ENCODE assay signal across 32 cellular contexts in the genomic region with DNA sequence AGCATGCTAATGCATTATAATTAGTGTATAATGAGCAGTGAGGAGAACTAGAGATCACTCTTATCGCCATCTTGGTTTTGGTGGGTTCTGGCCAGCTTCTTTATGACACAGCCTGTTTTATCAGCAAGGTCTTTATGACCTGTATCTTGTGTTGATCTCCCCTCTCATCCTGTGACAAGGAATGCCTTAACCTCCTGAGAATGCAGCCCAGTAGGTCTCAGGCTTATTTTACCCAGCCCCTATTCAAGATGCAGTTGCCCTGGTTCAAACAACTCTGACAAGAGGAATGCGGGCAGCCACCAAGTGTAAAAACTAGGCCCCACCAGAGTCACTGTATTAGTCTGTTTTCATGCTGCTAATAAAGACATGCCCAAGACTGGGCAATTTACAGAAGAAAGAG.
"Had no signal": no experiment of that assay in that cellular context is flagged by ENCODE, and none has a peak within 500 bp of the region (broad histone marks: within the 10 kb centered on the region; RNA-seq: fewer than 3 reads in every experiment).

No MANE protein-coding gene starts in this region.

- H3K4me3 Mint-ChIP-seq: activated CD4-positive, alpha-beta memory T cell treated with anti-CD3 and anti-CD28 coated beads for 36 hours; activated CD4-positive, alpha-beta T cell treated with anti-CD3 and anti-CD28 coated beads for 36 hours; activated CD4-positive, alpha-beta T cell treated with anti-CD3 and anti-CD28 coated beads, Interleukin-2, amount 10 ng/mL, durations not matched to agents 24 days and 14 days; activated CD8-positive, alpha-beta memory T cell treated with anti-CD3 and anti-CD28 coated beads, Interleukin-2, amount 10 ng/mL, durations not matched to agents 7 days and 5 days; activated CD8-positive, alpha-beta T cell treated with anti-CD3 and anti-CD28 coated beads, Interleukin-2, amount 10 ng/mL, durations not matched to agents 7 days and 5 days; activated naive CD4-positive, alpha-beta T cell treated with anti-CD3 and anti-CD28 coated beads for 36 hours; activated naive CD4-positive, alpha-beta T cell treated with anti-CD3 and anti-CD28 coated beads, Interleukin-2, amount 50 U/mL, for 24 hours; activated naive CD8-positive, alpha-beta T cell treated with anti-CD3 and anti-CD28 coated beads for 36 hours; activated naive CD8-positive, alpha-beta T cell treated with anti-CD3 and anti-CD28 coated beads, Interleukin-2, amount 50 U/mL, for 24 hours; activated T-helper 1 cell treated with anti-CD3 and anti-CD28 coated beads, Interleukin-12 subunit alpha, Interleukin-12 subunit beta, Interleukin-2, Interleukin-4 antibody, amounts not matched to agents 30 ng/mL and 10 ng/mL and 1 ng/mL, durations not matched to agents 14 hours and 24 hours and 36 hours; dendritic cell treated with granulocyte-macrophage colony-stimulating factor and Interleukin-4, amounts not matched to agents 40 ng/mL and 50 ng/mL, for 4 days had no signal

- H3K27me3 Mint-ChIP-seq: activated CD4-positive, alpha-beta memory T cell treated with anti-CD3 and anti-CD28 coated beads for 36 hours; activated CD4-positive, alpha-beta T cell treated with anti-CD3 and anti-CD28 coated beads for 36 hours; activated CD4-positive, alpha-beta T cell treated with anti-CD3 and anti-CD28 coated beads, Interleukin-2, amount 10 ng/mL, durations not matched to agents 24 days and 14 days; activated CD8-positive, alpha-beta memory T cell treated with anti-CD3 and anti-CD28 coated beads, Interleukin-2, amount 10 ng/mL, durations not matched to agents 7 days and 5 days; activated naive CD4-positive, alpha-beta T cell treated with anti-CD3 and anti-CD28 coated beads, Interleukin-2, amount 50 U/mL, for 24 hours; activated naive CD8-positive, alpha-beta T cell treated with anti-CD3 and anti-CD28 coated beads for 36 hours; activated naive CD8-positive, alpha-beta T cell treated with anti-CD3 and anti-CD28 coated beads, Interleukin-2, amount 50 U/mL, for 24 hours; dendritic cell treated with granulocyte-macrophage colony-stimulating factor and Interleukin-4, amounts not matched to agents 40 ng/mL and 50 ng/mL, for 4 days had no signal

- H3K4me1 ChIP-seq: adrenal gland, body of pancreas, esophagus muscularis mucosa, foreskin keratinocyte, gastrocnemius medialis had no signal

- H3K36me3 ChIP-seq: adrenal gland, esophagus muscularis mucosa, gastrocnemius medialis had no signal

- H3K27ac ChIP-seq: adrenal gland, body of pancreas, coronary artery, dorsolateral prefrontal cortex, esophagus muscularis mucosa, foreskin keratinocyte, gastrocnemius medialis had no signal

- H3K4me1 Mint-ChIP-seq: activated CD4-positive, alpha-beta T cell treated with anti-CD3 and anti-CD28 coated beads for 36 hours; activated CD4-positive, alpha-beta T cell treated with anti-CD3 and anti-CD28 coated beads, Interleukin-2, amount 10 ng/mL, durations not matched to agents 24 days and 14 days; activated CD8-positive, alpha-beta memory T cell treated with anti-CD3 and anti-CD28 coated beads, Interleukin-2, amount 10 ng/mL, durations not matched to agents 7 days and 5 days; activated naive CD4-positive, alpha-beta T cell treated with anti-CD3 and anti-CD28 coated beads, Interleukin-2, amount 50 U/mL, for 24 hours; activated naive CD8-positive, alpha-beta T cell treated with anti-CD3 and anti-CD28 coated beads for 36 hours; activated naive CD8-positive, alpha-beta T cell treated with anti-CD3 and anti-CD28 coated beads, Interleukin-2, amount 50 U/mL, for 24 hours had no signal

- H3K36me3 Mint-ChIP-seq: activated CD4-positive, alpha-beta memory T cell treated with anti-CD3 and anti-CD28 coated beads for 36 hours; activated CD8-positive, alpha-beta memory T cell treated with anti-CD3 and anti-CD28 coated beads, Interleukin-2, amount 10 ng/mL, durations not matched to agents 7 days and 5 days; activated naive CD4-positive, alpha-beta T cell treated with anti-CD3 and anti-CD28 coated beads, Interleukin-2, amount 50 U/mL, for 24 hours; activated naive CD8-positive, alpha-beta T cell treated with anti-CD3 and anti-CD28 coated beads for 36 hours had no signal

- H3K9me3 ChIP-seq: adrenal gland, body of pancreas, esophagus muscularis mucosa, gastrocnemius medialis had no signal

- H3K4me3 ChIP-seq: adrenal gland, body of pancreas, coronary artery, dorsolateral prefrontal cortex, esophagus muscularis mucosa, gastrocnemius medialis had no signal

- DNase-seq: activated CD4-positive, alpha-beta memory T cell treated with anti-CD3 and anti-CD28 coated beads for 36 hours; activated CD4-positive, alpha-beta T cell treated with anti-CD3 and anti-CD28 coated beads for 36 hours; activated CD4-positive, alpha-beta T cell treated with anti-CD3 and anti-CD28 coated beads, Interleukin-2, amount 10 ng/mL, durations not matched to agents 24 days and 14 days; activated CD4-positive, CD25-positive, alpha-beta regulatory T cell; activated CD4-positive, CD25-positive, alpha-beta regulatory T cell treated with anti-CD3 and anti-CD28 coated beads, Interleukin-2, amount 50 U/mL, for 72 hours; activated CD8-positive, alpha-beta memory T cell treated with anti-CD3 and anti-CD28 coated beads, Interleukin-2, amount 10 ng/mL, durations not matched to agents 7 days and 5 days; activated CD8-positive, alpha-beta memory T cell treated with anti-CD3 and anti-CD28 coated beads, Interleukin-2, amount 50 U/mL, for 4 hours; activated CD8-positive, alpha-beta T cell treated with anti-CD3 and anti-CD28 coated beads, Interleukin-2, amount 10 ng/mL, durations not matched to agents 7 days and 5 days; activated effector memory CD4-positive, alpha-beta T cell treated with anti-CD3 and anti-CD28 coated beads, Interleukin-2, amount 50 U/mL, for 16 hours; activated naive CD4-positive, alpha-beta T cell treated with anti-CD3 and anti-CD28 coated beads for 36 hours; activated naive CD8-positive, alpha-beta T cell treated with anti-CD3 and anti-CD28 coated beads for 36 hours; activated naive CD8-positive, alpha-beta T cell treated with anti-CD3 and anti-CD28 coated beads, Interleukin-2, amount 50 U/mL, for 24 hours; activated T-cell treated with anti-CD3 and anti-CD28 coated beads, Interleukin-2, amount 50 U/mL, for 1 hour; activated T-cell treated with anti-CD3 and anti-CD28 coated beads, Interleukin-2, amount 50 U/mL, for 48 hours; adrenal gland; aorta; body of pancreas; caudate nucleus; cerebellar nuclear complex; dorsolateral prefrontal cortex; effector memory CD4-positive, alpha-beta T cell; erythroblast; foreskin keratinocyte; gastrocnemius medialis; glutamatergic neuron; T-helper 2 cell had no signal

- ATAC-seq: activated CD4-positive, alpha-beta T cell treated with anti-CD3 and anti-CD28 coated beads for 36 hours; activated CD8-positive, alpha-beta memory T cell treated with anti-CD3 and anti-CD28 coated beads, Interleukin-2, amount 10 ng/mL, durations not matched to agents 7 days and 5 days; activated CD8-positive, alpha-beta T cell treated with anti-CD3 and anti-CD28 coated beads, Interleukin-2, amount 10 ng/mL, durations not matched to agents 7 days and 5 days; activated naive CD8-positive, alpha-beta T cell treated with anti-CD3 and anti-CD28 coated beads, Interleukin-2, amount 50 U/mL, for 24 hours; body of pancreas; foreskin keratinocyte; gastrocnemius medialis had no signal

- H3K27ac Mint-ChIP-seq: activated CD4-positive, alpha-beta memory T cell treated with anti-CD3 and anti-CD28 coated beads for 36 hours; activated CD4-positive, alpha-beta T cell treated with anti-CD3 and anti-CD28 coated beads for 36 hours; activated CD4-positive, alpha-beta T cell treated with anti-CD3 and anti-CD28 coated beads, Interleukin-2, amount 10 ng/mL, durations not matched to agents 24 days and 14 days; activated CD8-positive, alpha-beta memory T cell treated with anti-CD3 and anti-CD28 coated beads, Interleukin-2, amount 10 ng/mL, durations not matched to agents 7 days and 5 days; activated CD8-positive, alpha-beta T cell treated with anti-CD3 and anti-CD28 coated beads, Interleukin-2, amount 10 ng/mL, durations not matched to agents 7 days and 5 days; activated naive CD4-positive, alpha-beta T cell treated with anti-CD3 and anti-CD28 coated beads for 36 hours; activated naive CD4-positive, alpha-beta T cell treated with anti-CD3 and anti-CD28 coated beads, Interleukin-2, amount 50 U/mL, for 24 hours; activated naive CD8-positive, alpha-beta T cell treated with anti-CD3 and anti-CD28 coated beads for 36 hours; activated naive CD8-positive, alpha-beta T cell treated with anti-CD3 and anti-CD28 coated beads, Interleukin-2, amount 50 U/mL, for 24 hours; activated T-helper 1 cell treated with anti-CD3 and anti-CD28 coated beads, Interleukin-12 subunit alpha, Interleukin-12 subunit beta, Interleukin-2, Interleukin-4 antibody, amounts not matched to agents 30 ng/mL and 10 ng/mL and 1 ng/mL, durations not matched to agents 14 hours and 24 hours and 36 hours; activated T-helper 2 cell treated with anti-CD3 and anti-CD28 coated beads, Interferon-gamma antibody, Interleukin-2, Interleukin-4, amounts not matched to agents 10 μg/mL and 5 μg/mL and 100 μg/mL, durations not matched to agents 14 hours and 24 hours and 36 hours; dendritic cell treated with granulocyte-macrophage colony-stimulating factor and Interleukin-4, amounts not matched to agents 40 ng/mL and 50 ng/mL, for 4 days had no signal

- H3K9me3 Mint-ChIP-seq: activated CD4-positive, alpha-beta T cell treated with anti-CD3 and anti-CD28 coated beads, Interleukin-2, amount 10 ng/mL, durations not matched to agents 24 days and 14 days; activated T-helper 2 cell treated with anti-CD3 and anti-CD28 coated beads, Interferon-gamma antibody, Interleukin-2, Interleukin-4, amounts not matched to agents 10 μg/mL and 5 μg/mL and 100 μg/mL, durations not matched to agents 14 hours and 24 hours and 36 hours; dendritic cell treated with granulocyte-macrophage colony-stimulating factor and Interleukin-4, amounts not matched to agents 40 ng/mL and 50 ng/mL, for 4 days had no signal

- H3K27me3 ChIP-seq: adrenal gland, body of pancreas, esophagus muscularis mucosa, foreskin keratinocyte, gastrocnemius medialis had no signal
